Comparison of ENCODE assay signal across 14 cellular contexts in the genomic region with DNA sequence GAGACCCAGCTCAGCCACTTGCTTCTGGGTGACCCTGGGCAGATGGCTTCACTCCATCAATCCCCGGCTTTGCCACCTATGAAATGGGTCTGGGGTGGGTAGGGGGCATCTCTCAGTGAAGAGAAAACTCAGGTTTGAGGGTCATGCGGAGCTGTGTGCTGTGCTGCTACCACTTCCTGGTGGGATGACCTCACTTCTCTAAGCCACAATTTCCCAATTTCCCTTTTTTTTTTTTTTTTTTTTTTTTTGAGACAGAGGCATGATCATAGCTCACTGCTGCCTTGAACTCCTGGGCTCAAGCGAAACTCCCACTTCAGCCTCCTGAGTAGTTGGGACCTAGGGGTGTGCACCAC. TPM values are rescaled to one million over a fixed set of nuclear protein-coding genes. Genes with fewer than 3 reads are reported as not detected.
DNase-seq lines count a peak whose midpoint lies in the region; ATAC-seq, FAIRE-seq and TF ChIP-seq lines count a peak whose summit lies in the region.
"Had no signal": no experiment of that assay in that cellular context is flagged by ENCODE, and none has a peak within 500 bp of the region (broad histone marks: within the 10 kb centered on the region; RNA-seq: fewer than 3 reads in every experiment).

No MANE protein-coding gene starts in this region.

- H3K27ac ChIP-seq in GM23338 (ENCODE audit: low read depth), result no peak overlapping the region
- peak overlapping the region; percentile 99 for H3K27ac ChIP-seq in PC-3 (ENCODE audit: low read length)
- no peak overlapping the region for H3K27ac ChIP-seq in fibroblast of lung (ENCODE audit: insufficient read depth, low read length)
- peak overlapping the region; percentile 95 for H3K27ac ChIP-seq in small intestine (ENCODE audit: low read depth in 1 of 2, low read length in 1 of 2)

- H3K4me1 Mint-ChIP-seq in GM23338, result peaks cover 28% of the 10 kb centered on the region
- peaks cover 20% of the 10 kb centered on the region for H3K4me1 Mint-ChIP-seq in endothelial cell (ENCODE audit: unreplicated experiment)

- H3K27me3 Mint-ChIP-seq in GM23338 (ENCODE audit: insufficient read depth, low read depth, poor library complexity) (peaks cover 9% of the 10 kb centered on the region), endothelial cell (ENCODE audit: unreplicated experiment) (peaks cover 6% of the 10 kb centered on the region)
- H3K27me3 Mint-ChIP-seq: stimulated activated naive CD8-positive, alpha-beta T cell treated with anti-CD3 and anti-CD28 coated beads, Interleukin-15, Interleukin-2, amounts not matched to agents 100 ng/mL and 50 ng/mL, for 24 hours had no signal

- FAIRE-seq in small intestine (lab: Jason Lieb, UNC), result no peak

- H3K36me3 ChIP-seq in GM23338 (ENCODE audit: insufficient read depth), result no peaks in the 10 kb centered on the region
- no peaks in the 10 kb centered on the region for H3K36me3 ChIP-seq in PC-3 (ENCODE audit: low read depth, low read length)
- no peaks in the 10 kb centered on the region for H3K36me3 ChIP-seq in fibroblast of lung (ENCODE audit: control insufficient read depth, insufficient read depth, low read length)
- no peaks in the 10 kb centered on the region for H3K36me3 ChIP-seq in small intestine (ENCODE audit: control insufficient read depth in 2 of 2, insufficient read depth in 2 of 2, low read length in 2 of 2)
- H3K36me3 ChIP-seq: sigmoid colon had no signal

- H3K27ac Mint-ChIP-seq in GM23338 (no peak overlapping the region), endothelial cell (ENCODE audit: unreplicated experiment) (no peak overlapping the region)

- H3K4me3 ChIP-seq in GM23338 (no peak overlapping the region), PC-3 (ENCODE audit: low read length) (no peak overlapping the region; the same call in 1 of the 2 replicates), fibroblast of lung (replicated peaks in 1 of 4; ENCODE audit: control extremely low read depth in 1 of 4, insufficient read depth in 1 of 4, low read depth in 3 of 4, low read length in 4 of 4) (no peak overlapping the region), small intestine (ENCODE audit: low read depth in 1 of 2, low read length in 2 of 2) (no peak overlapping the region)
- H3K4me3 ChIP-seq: sigmoid colon had no signal

- H3K4me2 ChIP-seq in GM23338 (no peak overlapping the region), PC-3 (ENCODE audit: low read length) (peak overlapping the region; percentile 83), fibroblast of lung (ENCODE audit: extremely low read depth, insufficient read depth, low read length) (no peak overlapping the region)

- CTCF ChIA-PET in PC-3 (lab: Charles Lee), result no interaction called here

- POLR2A ChIA-PET in PC-3 (lab: Charles Lee; ENCODE audit: unreplicated experiment), result interaction anchor here (0.6 kb wide), 1 partner anchor 20 kb away, joined by 13 read pairs; no protein-coding TSS in a partner anchor

- H3K27me3 ChIP-seq in GM23338 (ENCODE audit: insufficient read depth) (peaks cover 19% of the 10 kb centered on the region), PC-3 (ENCODE audit: low read length) (no peaks in the 10 kb centered on the region), fibroblast of lung (ENCODE audit: control insufficient read depth, insufficient read depth, low read length) (no peaks in the 10 kb centered on the region), small intestine (ENCODE audit: control insufficient read depth in 2 of 2, insufficient read depth in 2 of 2, low read length in 2 of 2) (no peaks in the 10 kb centered on the region)
- H3K27me3 ChIP-seq: sigmoid colon had no signal

- H3K79me2 ChIP-seq in GM23338 (replicated peaks; ENCODE audit: insufficient read depth), result no peaks in the 10 kb centered on the region
- H3K79me2 ChIP-seq in PC-3 (ENCODE audit: low read length), result peaks cover 8% of the 10 kb centered on the region
- peaks cover 3% of the 10 kb centered on the region for H3K79me2 ChIP-seq in fibroblast of lung (ENCODE audit: control insufficient read depth, insufficient read depth, low read length)

- H3K9me3 Mint-ChIP-seq in GM23338 (no peaks in the 10 kb centered on the region), endothelial cell (ENCODE audit: unreplicated experiment) (no peaks in the 10 kb centered on the region)
- H3K9me3 Mint-ChIP-seq: stimulated activated naive CD8-positive, alpha-beta T cell treated with anti-CD3 and anti-CD28 coated beads, Interleukin-15, Interleukin-2, amounts not matched to agents 100 ng/mL and 50 ng/mL, for 24 hours; WTC11 had no signal

- 67 to 91% (median 71%) methylated on average over 3 of the region's 3 CpGs for WGBS in small intestine, 3 donors

- H3K9me3 ChIP-seq in PC-3 (ENCODE audit: low read length) (no peaks in the 10 kb centered on the region), fibroblast of lung (ENCODE audit: control insufficient read depth, insufficient read depth, low read depth, low read length) (no peaks in the 10 kb centered on the region), small intestine (ENCODE audit: control insufficient read depth, low read depth) (no peaks in the 10 kb centered on the region)
- H3K9me3 ChIP-seq: sigmoid colon had no signal

- H3K9ac ChIP-seq in PC-3 (ENCODE audit: low read length), result peak overlapping the region; percentile 87
- no peak overlapping the region for H3K9ac ChIP-seq in fibroblast of lung (ENCODE audit: insufficient read depth, low read length)

- BruUV-seq in PC-3 (replicated peaks; lab: Mats Ljungman, UMichigan), result no TSS peak

- ATAC-seq in GM23338 (no peak), PC-3 (no peak), GM21528 (IDR thresholded peaks at IDR 0.05; ENCODE audit: low FRiP score, unreplicated experiment) (no peak)
- ATAC-seq: WTC11 had no signal

- no peak for DNase-seq in GM23338 (ENCODE audit: low spot score)
- no peak for DNase-seq in PC-3
- DNase-seq in fibroblast of lung (ENCODE audit: low read depth in 2 of 2), result peak; percentile 20 to 37
- DNase-seq in small intestine, result no peak
- no peak for DNase-seq in activated CD8-positive, alpha-beta memory T cell treated with anti-CD3 and anti-CD28 coated beads, Interleukin-2, amount 50 U/mL, for 4 hours
- DNase-seq in endothelial cell (ENCODE audit: low spot score), result no peak
- no peak for DNase-seq in 8988T
- DNase-seq: activated naive CD4-positive, alpha-beta T cell; NCI-H526 treated with DMSO at 0.1 percent for 48 hours; sigmoid colon had no signal

- H3K36me3 Mint-ChIP-seq in GM23338 (ENCODE audit: low read depth) (no peaks in the 10 kb centered on the region), endothelial cell (ENCODE audit: low read depth, unreplicated experiment) (peaks cover 5% of the 10 kb centered on the region)
- H3K36me3 Mint-ChIP-seq: WTC11 had no signal

- H3K4me1 ChIP-seq in GM23338 (ENCODE audit: insufficient read depth), result peaks cover 19% of the 10 kb centered on the region; the same call in 1 of the 2 replicates
- H3K4me1 ChIP-seq in PC-3 (ENCODE audit: insufficient read depth, low read length), result peaks cover 29% of the 10 kb centered on the region
- H3K4me1 ChIP-seq in fibroblast of lung (ENCODE audit: control insufficient read depth, extremely low read depth, insufficient read depth, low read length), result peaks cover 3% of the 10 kb centered on the region
- peaks cover 0 to 3% of the 10 kb centered on the region in 2 donors for H3K4me1 ChIP-seq in small intestine (ENCODE audit: control insufficient read depth in 2 of 2, insufficient read depth in 1 of 2, low read depth in 1 of 2, low read length in 1 of 2)

- H3K9me2 ChIP-seq in GM23338 (ENCODE audit: insufficient read depth) (no peaks in the 10 kb centered on the region), PC-3 (replicated peaks; ENCODE audit: low read length) (no peaks in the 10 kb centered on the region)

- no peaks in the 10 kb centered on the region for H4K20me1 ChIP-seq in GM23338 (replicated peaks; ENCODE audit: insufficient read depth)
- no peaks in the 10 kb centered on the region for H4K20me1 ChIP-seq in PC-3 (ENCODE audit: low read length)
- no peaks in the 10 kb centered on the region for H4K20me1 ChIP-seq in fibroblast of lung (ENCODE audit: control insufficient read depth, extremely low read depth, insufficient read depth, low read length)

- H3F3A ChIP-seq in GM23338 (replicated peaks; ENCODE audit: low read depth) (no peaks in the 10 kb centered on the region), PC-3 (ENCODE audit: low read length, unreplicated experiment) (no peaks in the 10 kb centered on the region)

- H3K4me3 Mint-ChIP-seq in GM23338 (no peak overlapping the region), endothelial cell (ENCODE audit: unreplicated experiment) (no peak overlapping the region)
- H3K4me3 Mint-ChIP-seq: WTC11 had no signal

- 0 out of 2 replicates have a peak overlapping the region, but pooled peaks have one; percentile 96 for H2AFZ ChIP-seq in GM23338
- no peak overlapping the region for H2AFZ ChIP-seq in PC-3 (ENCODE audit: low read length)
- H2AFZ ChIP-seq in fibroblast of lung (ENCODE audit: low read length), result no peak overlapping the region

- intact Hi-C loops in PC-3 (cut with micrococcal nuclease), result no loop called here

- TF ChIP-seq CTCF in GM23338 (conservative IDR thresholded peaks at IDR 0.05; ENCODE audit: low read depth in 2 of 2) (no peak), PC-3 (conservative IDR thresholded peaks at IDR 0.05; ENCODE audit: low read depth, low read length) (no peak), fibroblast of lung (conservative IDR thresholded peaks at IDR 0.05 in 1 of 2, IDR thresholded peaks at IDR 0.05 in 1 of 2; ENCODE audit: low read depth in 1 of 2, low read length in 2 of 2) (no peak), endothelial cell (IDR thresholded peaks at IDR 0.05; ENCODE audit: unreplicated experiment) (no peak)

RNA-seq across cellular contexts. Expression of gene PLAUR, which starts 4.6 kb away (rescaled TPM):
- total RNA-seq in GM23338 (2014; rRNA removed; shearing (Covaris generic)), result 11.1 and 16.5 TPM in 2 replicates
- polyA plus RNA-seq in GM23338 (2016; fragmentation: Nextera tagmentation; extraction: Ambion mirVana) (20.6 and 21.3 TPM in 2 replicates), fibroblast of lung (64.6 and 83.9 TPM in 2 replicates), small intestine (10 to 100 TPM in 2 of 3 donors, 1 to 10 TPM in 1; 4.9 to 17.6 (median 14.1) TPM)
- total RNA-seq in PC-3 (2014; rRNA removed) (208 and 241 TPM in 2 replicates), fibroblast of lung (31.1 and 48.1 TPM in 2 replicates), endothelial cell (ENCODE audit: unreplicated experiment) (16.3 TPM)
- polyA plus RNA-seq in fibroblast of lung (2012), result 61.8 and 79.4 TPM in 2 replicates
- polyA minus RNA-seq in fibroblast of lung (ENCODE audit: low replicate concordance), result 46.3 and 97.7 TPM in 2 replicates

RNA-seq across cellular contexts. Expression of gene CADM4, which starts 35.0 kb away (rescaled TPM):
- 21.2 and 26.0 TPM in 2 replicates for total RNA-seq in GM23338 (2014; rRNA removed; shearing (Covaris generic))
- polyA plus RNA-seq in GM23338 (2016; fragmentation: Nextera tagmentation; extraction: Ambion mirVana), result 3.7 TPM in 2 replicates
- total RNA-seq in PC-3 (2014; rRNA removed), result 13.7 and 15.0 TPM in 2 replicates
- 1.5 and 2.1 TPM in 2 replicates for total RNA-seq in fibroblast of lung
- 0.49 and 1.5 TPM in 2 replicates for polyA plus RNA-seq in fibroblast of lung
- polyA plus RNA-seq in fibroblast of lung (2012), result 1.4 and 5.6 TPM in 2 replicates
- 1.6 and 2.6 TPM in 2 replicates for polyA minus RNA-seq in fibroblast of lung (ENCODE audit: low replicate concordance)
- polyA plus RNA-seq in small intestine, result 1 to 10 TPM in 2 of 3 donors, not detected in 1; 1.1 to 6.8 TPM
- 21.1 TPM for total RNA-seq in endothelial cell (ENCODE audit: unreplicated experiment)

RNA-seq across cellular contexts. Expression of gene IRGC, which starts 41.3 kb away (rescaled TPM):
- total RNA-seq in GM23338 (2014; rRNA removed; shearing (Covaris generic)), result not detected in 2 replicates
- polyA plus RNA-seq in GM23338 (2016; fragmentation: Nextera tagmentation; extraction: Ambion mirVana) (not detected in 2 replicates), fibroblast of lung (not detected in 2 replicates), small intestine (not detected)
- total RNA-seq in PC-3 (2014; rRNA removed) (not detected in 2 replicates), fibroblast of lung (not detected in 2 replicates), endothelial cell (ENCODE audit: unreplicated experiment) (not detected)
- polyA plus RNA-seq in fibroblast of lung (2012), result not detected in 2 replicates
- not detected in 2 replicates for polyA minus RNA-seq in fibroblast of lung (ENCODE audit: low replicate concordance)
- total RNA-seq: left colon, sigmoid colon, WTC11 had no signal
- polyA plus RNA-seq: sigmoid colon had no signal

RNA-seq across cellular contexts. Expression of gene ZNF428, which starts 55.2 kb away (rescaled TPM):
- total RNA-seq in GM23338 (2014; rRNA removed; shearing (Covaris generic)), result 21.6 and 23.9 TPM in 2 replicates
- 21.1 and 22.5 TPM in 2 replicates for polyA plus RNA-seq in GM23338 (2016; fragmentation: Nextera tagmentation; extraction: Ambion mirVana)
- total RNA-seq in PC-3 (2014; rRNA removed), result 46.8 and 54.0 TPM in 2 replicates
- 38.5 and 43.9 TPM in 2 replicates for total RNA-seq in fibroblast of lung
- 14.0 and 17.2 TPM in 2 replicates for polyA plus RNA-seq in fibroblast of lung
- polyA plus RNA-seq in fibroblast of lung (2012), result 40.9 and 43.0 TPM in 2 replicates
- polyA minus RNA-seq in fibroblast of lung (ENCODE audit: low replicate concordance), result 3.1 and 12.4 TPM in 2 replicates
- 10 to 100 TPM; 16.8 to 43.2 (median 20.3) TPM for polyA plus RNA-seq in small intestine
- 97.7 TPM for total RNA-seq in endothelial cell (ENCODE audit: unreplicated experiment)

Comparison
In these comparisons a context has a peak if more than half of its experiments do, and no peak if none do; other contexts are left out.
1. DNase-seq: peak in fibroblast of lung (2 of 2); none in GM23338 (single experiment), PC-3 (single experiment), small intestine (single experiment), activated CD8-positive, alpha-beta memory T cell treated with anti-CD3 and anti-CD28 coated beads, Interleukin-2, amount 50 U/mL, for 4 hours (single experiment), endothelial cell (single experiment) and 8988T (single experiment).
2. H3K27ac ChIP-seq: peak in PC-3 (single experiment) and small intestine (2 of 2); none in GM23338 (single experiment) and fibroblast of lung (single experiment).